Comparison of ENCODE assay signal across 30 cellular contexts in the genomic region with DNA sequence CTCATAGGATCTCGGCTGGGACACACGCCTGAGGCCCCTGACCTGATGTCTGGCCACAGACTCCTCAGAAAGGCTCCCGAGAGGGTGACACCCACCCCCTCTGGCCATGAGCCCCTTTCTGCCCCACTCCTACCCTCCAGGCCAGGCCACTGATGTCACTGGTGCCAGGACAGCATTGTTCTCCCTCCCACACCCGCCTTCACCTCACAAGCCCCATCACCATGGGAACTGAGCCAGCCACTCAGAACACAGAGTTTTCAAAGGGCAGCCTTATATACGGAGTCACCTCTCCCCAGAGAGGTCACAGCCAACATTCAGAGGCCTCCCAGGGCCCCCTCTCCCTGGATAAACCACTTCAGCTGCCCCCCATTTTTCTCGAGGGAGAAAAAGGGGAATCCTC. TPM values are rescaled to one million over a fixed set of nuclear protein-coding genes. Genes with fewer than 3 reads are reported as not detected.
"Had no signal": no experiment of that assay in that cellular context is flagged by ENCODE, and none has a peak within 500 bp of the region (broad histone marks: within the 10 kb centered on the region; RNA-seq: fewer than 3 reads in every experiment).

A gene (plus strand): TSS at position 273 of the 400 bp plus-strand sequence.

- H3K27me3 ChIP-seq: brain microvascular endothelial cell had no signal

- H3K4me3 ChIP-seq: esophagus muscularis mucosa, heart right ventricle, lung, spleen, thoracic aorta had no signal

- H3K36me3 ChIP-seq: brain microvascular endothelial cell, esophagus muscularis mucosa, heart right ventricle, spleen, thoracic aorta, WERI-Rb-1 had no signal

- DNase-seq: activated CD4-positive, alpha-beta T cell treated with anti-CD3 and anti-CD28 coated beads for 48 hours; activated CD4-positive, alpha-beta T cell treated with anti-CD3 and anti-CD28 coated beads, Interleukin-2, amount 50 U/mL, for 48 hours; activated CD8-positive, alpha-beta memory T cell treated with anti-CD3 and anti-CD28 coated beads for 24 hours; activated gamma-delta T cell treated with Interleukin-2 at 50 U/mL for 16 hours; activated naive CD4-positive, alpha-beta T cell treated with anti-CD3 and anti-CD28 coated beads, Interleukin-2, amount 50 U/mL, for 16 hours; amniotic stem cell; brain microvascular endothelial cell; cortex of kidney; foreskin melanocyte; heart right ventricle; spleen; stimulated activated CD4-positive, alpha-beta T cell treated with anti-CD3 and anti-CD28 coated beads, Interleukin-2, amount 100 ng/mL, for 48 hours; stimulated activated naive CD8-positive, alpha-beta T cell treated with anti-CD3 and anti-CD28 coated beads, Interleukin-15, Interleukin-2, amounts not matched to agents 100 U/mL and 50 U/mL, for 24 hours; T1000; trophoblast cell; WERI-Rb-1 had no signal

- H3K4me1 ChIP-seq: heart right ventricle, spleen had no signal

- FAIRE-seq: astrocyte, urothelium cell line had no signal

- H3K27ac ChIP-seq: brain microvascular endothelial cell, esophagus muscularis mucosa, heart right ventricle, spleen, thoracic aorta, WERI-Rb-1 had no signal

- H3K9me3 ChIP-seq: esophagus muscularis mucosa, thoracic aorta had no signal

- ATAC-seq: activated CD4-positive, CD25-positive, alpha-beta regulatory T cell treated with anti-CD3 and anti-CD28 coated beads, Interleukin-2, amount 50 U/mL, for 24 hours; left lobe of liver; stimulated activated naive CD8-positive, alpha-beta T cell treated with anti-CD3 and anti-CD28 coated beads, Interleukin-15, Interleukin-2, amounts not matched to agents 100 U/mL and 50 U/mL, for 24 hours had no signal

RNA-seq across cellular contexts. Expression of the gene that starts here (rescaled TPM):
- total RNA-seq: astrocyte, cardiac septum, cerebellum, esophagus muscularis mucosa, glomerular endothelial cell, heart right ventricle, kidney epithelial cell, left lobe of liver, lung, mucosa of gallbladder, omental fat pad, right cardiac atrium, spleen, thoracic aorta had no signal
- polyA plus RNA-seq: heart right ventricle, lung, right cardiac atrium, spleen had no signal
